In the genomic region with DNA sequence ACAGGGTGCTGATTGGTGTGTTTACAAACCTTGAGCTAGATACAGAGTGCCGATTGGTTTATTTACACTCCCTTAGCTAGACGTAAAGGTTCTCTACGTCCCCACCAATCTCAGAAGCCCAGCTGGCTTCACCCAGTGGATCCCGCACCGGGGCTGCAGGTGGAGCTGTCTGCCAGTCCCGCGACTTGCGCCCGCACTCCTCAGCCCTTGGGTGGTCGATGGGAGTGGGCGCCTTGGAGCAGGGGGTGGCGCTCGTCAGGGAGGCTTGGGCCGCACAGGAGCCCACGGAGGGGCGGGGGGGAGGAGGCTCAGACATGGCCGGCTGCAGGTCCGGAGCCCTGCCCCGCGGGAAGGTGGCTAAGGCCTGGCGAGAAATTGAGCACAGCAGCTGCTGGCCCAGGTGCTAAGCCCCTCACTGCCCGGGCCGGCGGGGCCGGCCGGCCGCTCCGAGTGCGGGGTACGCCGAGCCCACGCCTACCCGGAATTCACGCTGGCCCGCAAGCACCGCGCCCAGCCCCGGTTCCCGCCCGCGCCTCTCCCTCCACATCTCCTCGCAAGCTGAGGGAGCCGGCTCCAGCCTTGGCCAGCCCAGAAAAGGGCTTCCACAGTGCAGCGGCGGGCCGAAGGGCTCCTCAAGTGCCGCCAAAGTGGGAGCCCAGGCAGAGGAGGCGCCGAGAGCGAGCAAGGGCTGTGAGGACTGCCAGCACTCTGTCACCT, we compare ENCODE assay signal across 1 cellular context.
TF ChIP-seq lines count a peak whose summit lies in the region.

No MANE protein-coding gene starts in this region.

TF ChIP-seq in HepG2, 621 proteins besides CTCF, POLR2A, EP300 and RAD21:
- peak; percentile 21; the same call in 1 of the 2 replicates for TF ChIP-seq GABPB1 (CRISPR knock-in tag; IDR thresholded peaks at IDR 0.05)
- TF ChIP-seq, protein P1, sequence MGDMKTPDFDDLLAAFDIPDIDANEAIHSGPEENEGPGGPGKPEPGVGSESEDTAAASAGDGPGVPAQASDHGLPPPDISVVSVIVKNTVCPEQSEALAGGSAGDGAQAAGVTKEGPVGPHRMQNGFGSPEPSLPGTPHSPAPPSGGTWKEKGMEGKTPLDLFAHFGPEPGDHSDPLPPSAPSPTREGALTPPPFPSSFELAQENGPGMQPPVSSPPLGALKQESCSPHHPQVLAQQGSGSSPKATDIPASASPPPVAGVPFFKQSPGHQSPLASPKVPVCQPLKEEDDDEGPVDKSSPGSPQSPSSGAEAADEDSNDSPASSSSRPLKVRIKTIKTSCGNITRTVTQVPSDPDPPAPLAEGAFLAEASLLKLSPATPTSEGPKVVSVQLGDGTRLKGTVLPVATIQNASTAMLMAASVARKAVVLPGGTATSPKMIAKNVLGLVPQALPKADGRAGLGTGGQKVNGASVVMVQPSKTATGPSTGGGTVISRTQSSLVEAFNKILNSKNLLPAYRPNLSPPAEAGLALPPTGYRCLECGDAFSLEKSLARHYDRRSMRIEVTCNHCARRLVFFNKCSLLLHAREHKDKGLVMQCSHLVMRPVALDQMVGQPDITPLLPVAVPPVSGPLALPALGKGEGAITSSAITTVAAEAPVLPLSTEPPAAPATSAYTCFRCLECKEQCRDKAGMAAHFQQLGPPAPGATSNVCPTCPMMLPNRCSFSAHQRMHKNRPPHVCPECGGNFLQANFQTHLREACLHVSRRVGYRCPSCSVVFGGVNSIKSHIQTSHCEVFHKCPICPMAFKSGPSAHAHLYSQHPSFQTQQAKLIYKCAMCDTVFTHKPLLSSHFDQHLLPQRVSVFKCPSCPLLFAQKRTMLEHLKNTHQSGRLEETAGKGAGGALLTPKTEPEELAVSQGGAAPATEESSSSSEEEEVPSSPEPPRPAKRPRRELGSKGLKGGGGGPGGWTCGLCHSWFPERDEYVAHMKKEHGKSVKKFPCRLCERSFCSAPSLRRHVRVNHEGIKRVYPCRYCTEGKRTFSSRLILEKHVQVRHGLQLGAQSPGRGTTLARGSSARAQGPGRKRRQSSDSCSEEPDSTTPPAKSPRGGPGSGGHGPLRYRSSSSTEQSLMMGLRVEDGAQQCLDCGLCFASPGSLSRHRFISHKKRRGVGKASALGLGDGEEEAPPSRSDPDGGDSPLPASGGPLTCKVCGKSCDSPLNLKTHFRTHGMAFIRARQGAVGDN (CRISPR knock-in tag; IDR thresholded peaks at IDR 0.05), result 0 out of 2 replicates have a peak, but pooled peaks have one; percentile 10
- TF ChIP-seq NFYB (CRISPR knock-in tag; IDR thresholded peaks at IDR 0.05), result peak; percentile 28; the same call in 1 of the 2 replicates
- peak; percentile 13 for TF ChIP-seq HNRNPLL (IDR thresholded peaks at IDR 0.05; ENCODE audit: low read depth, low read length, poor library complexity, severe bottlenecking)
